In genomic region chr6:90644492-90644891, GRCh38 we compare ENCODE assay signal across 21 cellular contexts. TPM values are rescaled to one million over a fixed set of nuclear protein-coding genes. Genes with fewer than 3 reads are reported as not detected.
DNase-seq lines count a peak whose midpoint lies in the region; ATAC-seq and TF ChIP-seq lines count a peak whose summit lies in the region.
"Had no signal": no experiment of that assay in that cellular context is flagged by ENCODE, and none has a peak within 500 bp of the region (broad histone marks: within the 10 kb centered on the region; RNA-seq: fewer than 3 reads in every experiment).

No MANE protein-coding gene starts in this region.

- no peaks in the 10 kb centered on the region for H3K4me1 Mint-ChIP-seq in neural progenitor cell
- H3K4me1 Mint-ChIP-seq: B cell; CD4-positive, CD25-positive, alpha-beta regulatory T cell had no signal

- intact Hi-C loops in colonic mucosa (cut with DNase I), result no loop called here

- H3K9me3 Mint-ChIP-seq in neural progenitor cell, result peaks cover 1% of the 10 kb centered on the region
- H3K9me3 Mint-ChIP-seq: CD8-positive, alpha-beta T cell had no signal

- H3K9me3 ChIP-seq in DND-41 (ENCODE audit: insufficient read depth, low read length, severe bottlenecking), result no peaks in the 10 kb centered on the region
- H3K9me3 ChIP-seq in neural progenitor cell (ENCODE audit: low read depth), result no peaks in the 10 kb centered on the region
- no peaks in the 10 kb centered on the region for H3K9me3 ChIP-seq in colonic mucosa
- H3K9me3 ChIP-seq: BLaER1, Caco-2 had no signal

- peak overlapping the region; percentile 51 for H3K18ac ChIP-seq in mesendoderm (ENCODE audit: low read length)

- peak overlapping the region; percentile 19; the same call in 1 of the 2 replicates for H2AFZ ChIP-seq in DND-41 (ENCODE audit: low read depth, low read length)
- H2AFZ ChIP-seq in KMS-11 (ENCODE audit: low read depth), result no peak overlapping the region
- H2AFZ ChIP-seq in neural progenitor cell (replicated peaks), result peak overlapping the region; percentile 31

- H3K36me3 ChIP-seq in DND-41 (ENCODE audit: insufficient read depth, low read length) (no peaks in the 10 kb centered on the region), KMS-11 (ENCODE audit: insufficient read depth) (no peaks in the 10 kb centered on the region), mesendoderm (ENCODE audit: control insufficient read depth, insufficient read depth, low read length) (no peaks in the 10 kb centered on the region), neural progenitor cell (no peaks in the 10 kb centered on the region), colonic mucosa (no peaks in the 10 kb centered on the region)
- H3K36me3 ChIP-seq: BLaER1 had no signal

- no peak overlapping the region for H3K23ac ChIP-seq in mesendoderm (ENCODE audit: low read length)

- DNase-seq in DND-41 (no peak), mesendoderm (no peak), neural progenitor cell (ENCODE audit: low spot score) (no peak), germinal center (ENCODE audit: low spot score) (no peak), colonic mucosa (no peak), iPS-NIHi11 (ENCODE audit: low spot score) (no peak)
- DNase-seq: Caco-2; CD4-positive, CD25-positive, alpha-beta regulatory T cell; CD8-positive, alpha-beta T cell; DMS153; GF-D8; GOT3; H7; HFFc6 had no signal

- H3K27ac ChIP-seq in DND-41 (ENCODE audit: low read length) (0 out of 2 replicates have a peak overlapping the region, but pooled peaks have one; percentile 18), KMS-11 (peak overlapping the region; percentile 88), mesendoderm (ENCODE audit: low read depth, low read length) (no peak overlapping the region), neural progenitor cell (no peak overlapping the region), colonic mucosa (no peak overlapping the region)
- H3K27ac ChIP-seq: 22Rv1, BLaER1, C4-2B had no signal

- H2BK5ac ChIP-seq in mesendoderm (ENCODE audit: low read length), result no peak overlapping the region

- H3F3A ChIP-seq in neural progenitor cell (ENCODE audit: low read depth), result no peaks in the 10 kb centered on the region

- H2BK15ac ChIP-seq in mesendoderm (replicated peaks; ENCODE audit: low read depth), result no peak overlapping the region

- no peak for TF ChIP-seq CTCF in DND-41 (IDR thresholded peaks at IDR 0.05; ENCODE audit: borderline replicate concordance, extremely low read depth, low read length, poor library complexity, severe bottlenecking)
- TF ChIP-seq CTCF in KMS-11 (conservative IDR thresholded peaks at IDR 0.05; ENCODE audit: low read depth, low read length), result no peak
- TF ChIP-seq CTCF in neural progenitor cell (IDR thresholded peaks at IDR 0.05), result no peak
- no peak for TF ChIP-seq CTCF in colonic mucosa (IDR thresholded peaks at IDR 0.05)

- H3K27me3 ChIP-seq in DND-41 (ENCODE audit: insufficient read depth, low read length, poor library complexity), result no peaks in the 10 kb centered on the region
- no peaks in the 10 kb centered on the region for H3K27me3 ChIP-seq in KMS-11 (ENCODE audit: insufficient read depth, low read depth)
- H3K27me3 ChIP-seq in mesendoderm (ENCODE audit: insufficient read depth, low read length, poor library complexity), result no peaks in the 10 kb centered on the region
- no peaks in the 10 kb centered on the region for H3K27me3 ChIP-seq in neural progenitor cell
- H3K27me3 ChIP-seq in colonic mucosa, result no peaks in the 10 kb centered on the region
- H3K27me3 ChIP-seq: BLaER1 had no signal

- H3K79me1 ChIP-seq in mesendoderm (ENCODE audit: low read length), result no peaks in the 10 kb centered on the region

- H3K4me3 Mint-ChIP-seq in neural progenitor cell, result no peak overlapping the region
- H3K4me3 Mint-ChIP-seq: B cell; CD4-positive, CD25-positive, alpha-beta regulatory T cell; CD8-positive, alpha-beta T cell; HFFc6 had no signal

- H3K4me3 ChIP-seq in DND-41 (ENCODE audit: low read depth in 1 of 2, low read length in 2 of 2) (no peak overlapping the region), KMS-11 (IDR thresholded peaks at IDR 0.05; ENCODE audit: insufficient read depth, low read depth, low read length) (no peak overlapping the region), mesendoderm (ENCODE audit: low read length) (no peak overlapping the region), neural progenitor cell (no peak overlapping the region), colonic mucosa (no peak overlapping the region)
- H3K4me3 ChIP-seq: BLaER1 had no signal

- H3K4me2 ChIP-seq in DND-41 (ENCODE audit: insufficient read depth, low read length) (no peak overlapping the region), KMS-11 (peak overlapping the region; percentile 98), mesendoderm (ENCODE audit: low read length) (no peak overlapping the region), neural progenitor cell (no peak overlapping the region)
- H3K4me2 ChIP-seq: BLaER1 had no signal

- no peaks in the 10 kb centered on the region for H4K20me1 ChIP-seq in DND-41 (ENCODE audit: insufficient read depth, low read length)
- H4K20me1 ChIP-seq in KMS-11 (ENCODE audit: insufficient read depth), result no peaks in the 10 kb centered on the region
- no peaks in the 10 kb centered on the region for H4K20me1 ChIP-seq in neural progenitor cell (ENCODE audit: low read depth)
- H4K20me1 ChIP-seq: BLaER1 had no signal

- H2AK5ac ChIP-seq in mesendoderm (ENCODE audit: low read length), result no peak overlapping the region

- ATAC-seq in DND-41 (ENCODE audit: insufficient read depth, low read depth) (peak; percentile 25; the same call in 1 of the 3 replicates), GM19463 (IDR thresholded peaks at IDR 0.05; ENCODE audit: unreplicated experiment) (no peak)
- ATAC-seq: CD8-positive, alpha-beta T cell; HCT116 had no signal

- no peak overlapping the region for H3K9ac ChIP-seq in DND-41 (ENCODE audit: low read depth, low read length)
- peak overlapping the region; percentile 28; the same call in 1 of the 2 replicates for H3K9ac ChIP-seq in KMS-11
- H3K9ac ChIP-seq in mesendoderm (ENCODE audit: low read length), result no peak overlapping the region
- no peak overlapping the region for H3K9ac ChIP-seq in neural progenitor cell
- H3K9ac ChIP-seq in colonic mucosa (ENCODE audit: low read depth in 2 of 2, low read length in 2 of 2), result no peak overlapping the region
- H3K9ac ChIP-seq: BLaER1 had no signal

- H3K79me2 ChIP-seq in DND-41 (ENCODE audit: insufficient read depth, low read length), result no peaks in the 10 kb centered on the region
- no peaks in the 10 kb centered on the region for H3K79me2 ChIP-seq in KMS-11 (ENCODE audit: insufficient read depth, low read depth)
- no peaks in the 10 kb centered on the region for H3K79me2 ChIP-seq in mesendoderm (ENCODE audit: control insufficient read depth, insufficient read depth, low read length)
- H3K79me2 ChIP-seq in neural progenitor cell (ENCODE audit: low read depth), result no peaks in the 10 kb centered on the region

- no peak overlapping the region for H3K56ac ChIP-seq in mesendoderm (ENCODE audit: low read length)

- H2BK120ac ChIP-seq in mesendoderm (ENCODE audit: low read depth, low read length), result no peak overlapping the region

- H4K5ac ChIP-seq in mesendoderm (ENCODE audit: low read length), result no peak overlapping the region

- peaks cover 21% of the 10 kb centered on the region for H3K4me1 ChIP-seq in DND-41 (ENCODE audit: insufficient read depth, low read length)
- peaks cover 57% of the 10 kb centered on the region for H3K4me1 ChIP-seq in KMS-11 (ENCODE audit: low read depth, poor library complexity, severe bottlenecking)
- no peaks in the 10 kb centered on the region for H3K4me1 ChIP-seq in mesendoderm (ENCODE audit: control insufficient read depth, low read depth, low read length)
- H3K4me1 ChIP-seq in neural progenitor cell, result no peaks in the 10 kb centered on the region
- H3K4me1 ChIP-seq in colonic mucosa, result no peaks in the 10 kb centered on the region
- H3K4me1 ChIP-seq: BLaER1, Caco-2 had no signal

- no peak overlapping the region for H4K8ac ChIP-seq in mesendoderm (ENCODE audit: low read depth, low read length)

- H3K27me3 Mint-ChIP-seq in neural progenitor cell (ENCODE audit: insufficient read depth, low read depth), result no peaks in the 10 kb centered on the region

- H3K4ac ChIP-seq in mesendoderm (ENCODE audit: low read depth, low read length), result no peak overlapping the region

- no peak overlapping the region for H3K27ac Mint-ChIP-seq in neural progenitor cell
- H3K27ac Mint-ChIP-seq: B cell; CD4-positive, CD25-positive, alpha-beta regulatory T cell; CD8-positive, alpha-beta T cell; HFFc6 had no signal

- WGBS in mesendoderm (ENCODE audit: extremely low coverage, insufficient coverage, low lambda C conversion rate), result no CpG with 5 or more reads among the region's 2 CpGs

- H3K36me3 Mint-ChIP-seq in neural progenitor cell, result no peaks in the 10 kb centered on the region
- H3K36me3 Mint-ChIP-seq: CD4-positive, CD25-positive, alpha-beta regulatory T cell; CD8-positive, alpha-beta T cell had no signal

RNA-seq across cellular contexts. Expression of gene MAP3K7, which starts 57.6 kb away (rescaled TPM):
- 27.5 TPM for polyA plus RNA-seq in mesendoderm (2013, experiment 1 of 2)
- polyA plus RNA-seq in mesendoderm (2013, experiment 2 of 2), result 27.8 TPM
- total RNA-seq in neural progenitor cell (ENCODE audit: low replicate concordance), result 56.2 and 91.9 TPM in 2 replicates
- total RNA-seq in colonic mucosa, result 10 to 100 TPM; 18.2 to 19.4 TPM

Comparison
In these comparisons a context has a peak if more than half of its experiments do, and no peak if none do; other contexts are left out.
1. H3K27ac ChIP-seq: peak in DND-41 (single experiment) and KMS-11 (single experiment); none in mesendoderm (single experiment), neural progenitor cell (single experiment) and colonic mucosa (single experiment).